ENCODE assay signal across 9 cellular contexts in the genomic region with DNA sequence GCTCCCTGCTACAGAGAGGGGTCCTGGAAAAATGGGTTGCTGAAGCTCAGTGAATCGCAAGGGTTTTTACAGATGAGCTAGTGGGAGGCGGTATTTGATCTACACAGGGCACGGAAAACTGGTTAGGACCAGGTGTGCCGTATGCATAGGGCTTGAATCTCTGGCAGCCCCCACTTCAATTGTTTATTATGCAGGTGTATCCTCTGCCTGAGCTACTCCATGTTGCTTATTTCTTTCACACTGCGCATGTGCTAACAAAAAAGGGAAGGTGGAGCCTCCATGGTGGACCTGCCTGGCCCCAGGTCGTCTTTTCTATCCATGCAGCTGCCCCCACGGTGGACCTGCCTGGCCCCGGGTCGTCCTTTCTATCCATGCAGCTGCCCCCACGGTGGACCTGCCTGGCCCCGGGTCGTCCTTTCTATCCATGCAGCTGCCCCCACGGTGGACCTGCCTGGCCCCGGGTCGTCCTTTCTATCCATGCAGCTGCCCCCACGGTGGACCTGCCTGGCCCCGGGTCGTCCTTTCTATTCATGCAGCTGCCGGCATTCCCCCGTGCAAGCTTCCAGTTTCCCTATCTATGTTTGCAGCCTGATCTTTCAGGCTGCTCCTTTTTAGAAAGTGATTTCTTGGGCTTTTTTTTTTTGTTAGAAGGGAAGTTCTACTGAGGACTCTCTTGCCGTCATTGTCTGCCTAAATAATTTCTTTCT. TPM values are rescaled to one million over a fixed set of nuclear protein-coding genes. Genes with fewer than 3 reads are reported as not detected.
DNase-seq lines count a peak whose midpoint lies in the region; ATAC-seq and TF ChIP-seq lines count a peak whose summit lies in the region.
"Not testable (repeated sequence)": the region's sequence is repeated elsewhere in the genome, so short reads cannot be mapped to it uniquely, and the experiment has no call there.
"Had no signal": no experiment of that assay in that cellular context is flagged by ENCODE, and none has a peak within 500 bp of the region (broad histone marks: within the 10 kb centered on the region; RNA-seq: fewer than 3 reads in every experiment).

No MANE protein-coding gene starts in this region.

- H3K27me3 Mint-ChIP-seq in CD8-positive, alpha-beta memory T cell = peaks cover 0 to 21% of the 10 kb centered on the region in 2 donors
- H3K27me3 Mint-ChIP-seq in stimulated activated naive B cell treated with anti-CD40 and anti-IgM and Interleukin-4, amounts not matched to agents 10 μg/mL and 1 μg/mL and 100 μg/mL, for 72 hours = peaks cover 0 to 12% of the 10 kb centered on the region in 2 donors

- POLR2A ChIA-PET in CD8-positive, alpha-beta memory T cell (lab: Charles Lee) = not testable (repeated sequence)

- not testable (repeated sequence) for H3K9me3 Mint-ChIP-seq in CD8-positive, alpha-beta memory T cell; stimulated activated naive B cell treated with anti-CD40 and anti-IgM and Interleukin-4, amounts not matched to agents 10 μg/mL and 1 μg/mL and 100 μg/mL, for 72 hours

- H3K36me3 ChIP-seq in CD8-positive, alpha-beta memory T cell (ENCODE audit: insufficient read depth, low read length); KOPT-K1 (ENCODE audit: insufficient read depth, low read length); mucosa of descending colon (ENCODE audit: low read depth): not testable (repeated sequence)

- not testable (repeated sequence) for H3K9me3 ChIP-seq in CD8-positive, alpha-beta memory T cell (ENCODE audit: low read length); KOPT-K1 (ENCODE audit: insufficient read depth, low read length, poor library complexity, severe bottlenecking); mucosa of descending colon

- not testable (repeated sequence) for H3K4me1 ChIP-seq in CD8-positive, alpha-beta memory T cell (ENCODE audit: insufficient read depth, low read length); mucosa of descending colon (ENCODE audit: low read depth)

- H3K27me3 ChIP-seq in CD8-positive, alpha-beta memory T cell (ENCODE audit: insufficient read depth, low read length, poor library complexity, severe bottlenecking) = not testable (repeated sequence)

- ATAC-seq in mucosa of descending colon = peak; percentile 47
- ATAC-seq in stimulated activated naive B cell treated with anti-CD40 and anti-IgM and Interleukin-4, amounts not matched to agents 10 μg/mL and 1 μg/mL and 100 μg/mL, for 72 hours (replicated peaks) = peak; percentile 78 to 89

- peak overlapping the region in 6 of 8 donors; percentile 11 to 90 (median 68) for H3K27ac Mint-ChIP-seq in CD8-positive, alpha-beta memory T cell
- not testable (repeated sequence) for H3K27ac Mint-ChIP-seq in stimulated activated naive B cell treated with anti-CD40 and anti-IgM and Interleukin-4, amounts not matched to agents 10 μg/mL and 1 μg/mL and 100 μg/mL, for 72 hours

- CTCF ChIA-PET in CD8-positive, alpha-beta memory T cell (lab: Charles Lee) = not testable (repeated sequence)

- intact Hi-C loops in mucosa of descending colon (cut with DNase I, micrococcal nuclease) = not testable (repeated sequence)

- H3K36me3 Mint-ChIP-seq in CD8-positive, alpha-beta memory T cell; stimulated activated naive B cell treated with anti-CD40 and anti-IgM and Interleukin-4, amounts not matched to agents 10 μg/mL and 1 μg/mL and 100 μg/mL, for 72 hours: not testable (repeated sequence)

- peak in 1 of 5 donors; percentile 31 for DNase-seq in CD8-positive, alpha-beta memory T cell
- DNase-seq in NCI-H748 (lab: John Stamatoyannopoulos, UW; ENCODE audit: unreplicated experiment) (peak; percentile 64), T-helper 22 cell (ENCODE audit: low read depth) (peak; percentile 7), activated T-cell treated with anti-CD3 and anti-CD28 coated beads for 48 hours (ENCODE audit: low read depth) (peak; percentile 8), dermis blood vessel endothelial cell (peak; percentile 15)
- DNase-seq in mucosa of descending colon = not testable (repeated sequence)
- DNase-seq in stimulated activated naive B cell treated with anti-CD40 and anti-IgM and Interleukin-4, amounts not matched to agents 10 μg/mL and 1 μg/mL and 100 μg/mL, for 72 hours = peak; percentile 5

- H3K4me1 Mint-ChIP-seq in CD8-positive, alpha-beta memory T cell; stimulated activated naive B cell treated with anti-CD40 and anti-IgM and Interleukin-4, amounts not matched to agents 10 μg/mL and 1 μg/mL and 100 μg/mL, for 72 hours: not testable (repeated sequence)

- not testable (repeated sequence) for TF ChIP-seq CTCF in mucosa of descending colon (IDR thresholded peaks at IDR 0.05)

- H3K4me3 Mint-ChIP-seq in CD8-positive, alpha-beta memory T cell = peak overlapping the region in 5 of 7 donors; percentile 59 to 91 (median 87)
- H3K4me3 Mint-ChIP-seq in stimulated activated naive B cell treated with anti-CD40 and anti-IgM and Interleukin-4, amounts not matched to agents 10 μg/mL and 1 μg/mL and 100 μg/mL, for 72 hours = peak overlapping the region; percentile 75 to 81

- peak overlapping the region; percentile 34 for H3K4me3 ChIP-seq in CD8-positive, alpha-beta memory T cell (ENCODE audit: low read length)
- not testable (repeated sequence) for H3K4me3 ChIP-seq in mucosa of descending colon

- not testable (repeated sequence) for H3K27ac ChIP-seq in CD8-positive, alpha-beta memory T cell (ENCODE audit: low read depth, low read length)
- peak overlapping the region; percentile 19 for H3K27ac ChIP-seq in KOPT-K1 (ENCODE audit: low read depth, low read length, poor library complexity, severe bottlenecking)

RNA-seq across cellular contexts. Expression of gene TMC7, which starts 27.7 kb away (rescaled TPM):
- not detected for total RNA-seq in CD8-positive, alpha-beta memory T cell
- not detected for polyA plus RNA-seq in CD8-positive, alpha-beta memory T cell
- 4.4 and 6.5 TPM in 2 replicates for total RNA-seq in dermis blood vessel endothelial cell
- total RNA-seq in mucosa of descending colon = 10 to 100 TPM in 1 of 3 donors, 1 to 10 TPM in 2; 5.4 to 12.4 (median 9.2) TPM
- total RNA-seq: activated CD8-positive, alpha-beta memory T cell treated with anti-CD3 and anti-CD28 coated beads, Interleukin-2, amount 10 ng/mL, durations not matched to agents 7 days and 5 days had no signal

RNA-seq across cellular contexts. Expression of gene SMG1, which starts 29.8 kb away (rescaled TPM):
- total RNA-seq in CD8-positive, alpha-beta memory T cell = 10 to 100 TPM; 90.9 to 98.2 TPM
- polyA plus RNA-seq in CD8-positive, alpha-beta memory T cell = 17.8 TPM
- 85.4 and 87.0 TPM in 2 replicates for total RNA-seq in dermis blood vessel endothelial cell
- 100 to 1,000 TPM in 2 of 3 donors, 10 to 100 TPM in 1; 94.8 to 147 (median 126) TPM for total RNA-seq in mucosa of descending colon
